14 cellular contexts compared by ENCODE assay signal in genomic region chr6:90860822-90861601, GRCh38.
DNase-seq lines count a peak whose midpoint lies in the region; ATAC-seq, FAIRE-seq and TF ChIP-seq lines count a peak whose summit lies in the region.
"Had no signal": no experiment of that assay in that cellular context is flagged by ENCODE, and none has a peak within 500 bp of the region (broad histone marks: within the 10 kb centered on the region; RNA-seq: fewer than 3 reads in every experiment).

No MANE protein-coding gene starts in this region.

- no peak overlapping the region for H3K27ac ChIP-seq in A673 (ENCODE audit: low read depth, low read length, poor library complexity, severe bottlenecking)
- H3K27ac ChIP-seq in DOHH2 (ENCODE audit: low read depth, low read length) = no peak overlapping the region
- H3K27ac ChIP-seq: ascending aorta, SJSA1 had no signal

- POLR2A ChIA-PET in A673 (lab: Charles Lee; ENCODE audit: low non-redundant PET) = no interaction called here

- intact Hi-C loops in A673 (cut with micrococcal nuclease; ENCODE audit: unreplicated experiment) = loop anchor here (10.0 kb wide), 1 partner anchor 246 kb away; no protein-coding TSS in a partner anchor

- no peaks in the 10 kb centered on the region for H3K36me3 ChIP-seq in A673 (ENCODE audit: insufficient read depth, low read length, poor library complexity, severe bottlenecking)
- H3K36me3 ChIP-seq in DOHH2 (ENCODE audit: control insufficient read depth, low read length) = no peaks in the 10 kb centered on the region
- H3K36me3 ChIP-seq in bronchial epithelial cell (ENCODE audit: control insufficient read depth, insufficient read depth, low read length) = no peaks in the 10 kb centered on the region
- H3K36me3 ChIP-seq: ascending aorta, SJSA1 had no signal

- ATAC-seq in HG02885 (IDR thresholded peaks at IDR 0.05; ENCODE audit: poor library complexity, unreplicated experiment) (no peak), HG03280 (IDR thresholded peaks at IDR 0.05; ENCODE audit: unreplicated experiment) (no peak), HG02870 (IDR thresholded peaks at IDR 0.05; ENCODE audit: unreplicated experiment) (no peak)
- no peak for ATAC-seq in stimulated activated memory B cell treated with anti-CD40 and anti-IgM and Interleukin-4, amounts not matched to agents 10 μg/mL and 1 μg/mL and 100 μg/mL, for 72 hours
- ATAC-seq: esophagus mucosa had no signal

- peak; percentile 46 for DNase-seq in A673 (ENCODE audit: low spot score)
- DNase-seq in LNCaP clone FGC (ENCODE audit: low read depth) = no peak
- DNase-seq in bronchial epithelial cell (ENCODE audit: low read depth) = peak; percentile 34
- DNase-seq: DMS79, small intestine had no signal

- TF ChIP-seq CTCF in A673 (conservative IDR thresholded peaks at IDR 0.05; ENCODE audit: low read depth, low read length) (peak; percentile 50), DOHH2 (IDR thresholded peaks at IDR 0.05; ENCODE audit: low read depth, low read length, poor library complexity, severe bottlenecking) (peak; percentile 43), LNCaP clone FGC (IDR thresholded peaks at IDR 0.05; ENCODE audit: control insufficient read depth, extremely low read depth, insufficient read depth) (peak; percentile 25; the same call in 1 of the 2 replicates), bronchial epithelial cell (IDR thresholded peaks at IDR 0.05; ENCODE audit: insufficient read depth, low read length, severe bottlenecking) (peak; percentile 34)

- H4K20me1 ChIP-seq in DOHH2 (ENCODE audit: control insufficient read depth, insufficient read depth, low read depth, low read length) = no peaks in the 10 kb centered on the region

- H3K9me3 Mint-ChIP-seq in stimulated activated memory B cell treated with anti-CD40 and anti-IgM and Interleukin-4, amounts not matched to agents 10 μg/mL and 1 μg/mL and 100 μg/mL, for 72 hours = no peaks in the 10 kb centered on the region

- H3K27me3 Mint-ChIP-seq in stimulated activated memory B cell treated with anti-CD40 and anti-IgM and Interleukin-4, amounts not matched to agents 10 μg/mL and 1 μg/mL and 100 μg/mL, for 72 hours = no peaks in the 10 kb centered on the region

- CTCF ChIA-PET in A673 (lab: Charles Lee) = interaction anchor here (0.5 kb wide), 1 partner anchor 537 kb away, joined by 5 read pairs; no protein-coding TSS in a partner anchor

- no peak for FAIRE-seq in bronchial epithelial cell (lab: Jason Lieb, UNC)
- FAIRE-seq: small intestine had no signal

- H3K4me1 Mint-ChIP-seq in stimulated activated memory B cell treated with anti-CD40 and anti-IgM and Interleukin-4, amounts not matched to agents 10 μg/mL and 1 μg/mL and 100 μg/mL, for 72 hours = no peaks in the 10 kb centered on the region

- no peaks in the 10 kb centered on the region for H3K36me3 Mint-ChIP-seq in stimulated activated memory B cell treated with anti-CD40 and anti-IgM and Interleukin-4, amounts not matched to agents 10 μg/mL and 1 μg/mL and 100 μg/mL, for 72 hours

- no TSS peak for BruUV-seq in A673 (replicated peaks; lab: Mats Ljungman, UMichigan)

- H3K9me2 ChIP-seq in DOHH2 (replicated peaks; ENCODE audit: control insufficient read depth, low read length) = no peaks in the 10 kb centered on the region

- H3K4me2 ChIP-seq in DOHH2 (ENCODE audit: low read length) = no peak overlapping the region

- no peak overlapping the region for H3K4me3 Mint-ChIP-seq in stimulated activated memory B cell treated with anti-CD40 and anti-IgM and Interleukin-4, amounts not matched to agents 10 μg/mL and 1 μg/mL and 100 μg/mL, for 72 hours

- no peaks in the 10 kb centered on the region for H3F3A ChIP-seq in DOHH2 (ENCODE audit: control insufficient read depth, insufficient read depth)

- H3K9me3 ChIP-seq in A673 (ENCODE audit: low read depth, low read length, poor library complexity, severe bottlenecking) (no peaks in the 10 kb centered on the region), DOHH2 (ENCODE audit: control insufficient read depth, insufficient read depth, low read length) (no peaks in the 10 kb centered on the region)
- H3K9me3 ChIP-seq: ascending aorta, SJSA1 had no signal

- peaks cover 15% of the 10 kb centered on the region for H3K27me3 ChIP-seq in A673 (replicated peaks; ENCODE audit: insufficient read depth, low read depth, low read length, poor library complexity)
- H3K27me3 ChIP-seq in DOHH2 (ENCODE audit: control insufficient read depth, low read length) = peaks cover 6% of the 10 kb centered on the region; the same call in 1 of the 2 replicates
- H3K27me3 ChIP-seq in bronchial epithelial cell (ENCODE audit: control insufficient read depth, insufficient read depth, low read length) = no peaks in the 10 kb centered on the region
- H3K27me3 ChIP-seq: ascending aorta, SJSA1 had no signal

- no peak overlapping the region for H3K27ac Mint-ChIP-seq in stimulated activated memory B cell treated with anti-CD40 and anti-IgM and Interleukin-4, amounts not matched to agents 10 μg/mL and 1 μg/mL and 100 μg/mL, for 72 hours

- H3K4me1 ChIP-seq in A673 (ENCODE audit: insufficient read depth, low read length, poor library complexity, severe bottlenecking) (peaks cover 6% of the 10 kb centered on the region), DOHH2 (ENCODE audit: control insufficient read depth, low read length) (no peaks in the 10 kb centered on the region)
- H3K4me1 ChIP-seq: ascending aorta, SJSA1 had no signal

- no peaks in the 10 kb centered on the region for H3K79me2 ChIP-seq in DOHH2 (ENCODE audit: control insufficient read depth, low read length)

- no peak overlapping the region for H3K4me3 ChIP-seq in A673 (ENCODE audit: low read depth, low read length, poor library complexity, severe bottlenecking)
- no peak overlapping the region for H3K4me3 ChIP-seq in DOHH2 (ENCODE audit: low read length)
- H3K4me3 ChIP-seq in LNCaP clone FGC (ENCODE audit: low read depth, low read length) = no peak overlapping the region
- no peak overlapping the region for H3K4me3 ChIP-seq in bronchial epithelial cell (ENCODE audit: low read depth, low read length)
- H3K4me3 ChIP-seq: ascending aorta, lung, SJSA1 had no signal
